ENCODE assay signal across 11 cellular contexts in genomic region chr7:156943091-156944041, GRCh38. TPM values are rescaled to one million over a fixed set of nuclear protein-coding genes. Genes with fewer than 3 reads are reported as not detected.
DNase-seq lines count a peak whose midpoint lies in the region; ATAC-seq and TF ChIP-seq lines count a peak whose summit lies in the region.
"Had no signal": no experiment of that assay in that cellular context is flagged by ENCODE, and none has a peak within 500 bp of the region (broad histone marks: within the 10 kb centered on the region; RNA-seq: fewer than 3 reads in every experiment).

No MANE protein-coding gene starts in this region.

- H3K4me3 ChIP-seq in GM12864 (ENCODE audit: low read depth, low read length) (peak overlapping the region; percentile 16), choroid plexus epithelial cell (ENCODE audit: low read depth, low read length) (peak overlapping the region; percentile 8)
- H3K4me3 ChIP-seq: right atrium auricular region had no signal

- intact Hi-C loops in posterior vena cava (cut with DNase I), result no loop called here

- no peak for TF ChIP-seq CTCF in GM12864 (IDR thresholded peaks at IDR 0.05; ENCODE audit: low read depth, low read length, missing control alignments)
- no peak for TF ChIP-seq CTCF in choroid plexus epithelial cell (conservative IDR thresholded peaks at IDR 0.05; ENCODE audit: low read depth, low read length)
- no peak for TF ChIP-seq CTCF in neural crest cell (conservative IDR thresholded peaks at IDR 0.05)

- H3K4me1 Mint-ChIP-seq in neural crest cell, result peaks cover 15% of the 10 kb centered on the region

- H3K9me3 Mint-ChIP-seq in neural crest cell, result peaks cover 4% of the 10 kb centered on the region

- H3K4me3 Mint-ChIP-seq in neural crest cell, result peak overlapping the region; percentile 38

- H3K27ac Mint-ChIP-seq in neural crest cell (ENCODE audit: unreplicated experiment), result no peak overlapping the region

- peaks cover 7% of the 10 kb centered on the region for H3K36me3 Mint-ChIP-seq in neural crest cell (ENCODE audit: low read depth)

- peaks cover 28% of the 10 kb centered on the region for H3K27me3 Mint-ChIP-seq in neural crest cell (ENCODE audit: low read depth)

- ATAC-seq in HG02885 (IDR thresholded peaks at IDR 0.05; ENCODE audit: poor library complexity, unreplicated experiment), result no peak

- no peak for DNase-seq in GM12864 (ENCODE audit: low read depth)
- DNase-seq in NCI-H146 (lab: John Stamatoyannopoulos, UW), result peak; percentile 63
- no peak for DNase-seq in choroid plexus epithelial cell (ENCODE audit: low read depth)
- DNase-seq in neural crest cell (ENCODE audit: low read depth, low spot score), result no peak
- no peak for DNase-seq in activated CD4-positive, alpha-beta T cell treated with anti-CD3 and anti-CD28 coated beads for 4 hours
- DNase-seq in posterior vena cava (ENCODE audit: low spot score), result no peak
- no peak for DNase-seq in UCSD-AML1 (lab: John Stamatoyannopoulos, UW; ENCODE audit: unreplicated experiment)
- DNase-seq: activated naive CD4-positive, alpha-beta T cell treated with Interleukin-2 at 50 U/mL for 16 hours; NCI-H446 treated with DMSO at 0.1 percent for 48 hours had no signal

RNA-seq across cellular contexts. Expression of gene NOM1, which starts 6.1 kb away (rescaled TPM):
- total RNA-seq in neural crest cell (25.2 and 28.2 TPM in 2 replicates), posterior vena cava (10 to 100 TPM; 16.9 to 18.7 TPM)

RNA-seq across cellular contexts. Expression of gene LMBR1, which starts 50.4 kb away (rescaled TPM):
- total RNA-seq in neural crest cell, result 55.1 and 58.0 TPM in 2 replicates
- total RNA-seq in posterior vena cava, result 10 to 100 TPM; 55.5 to 65.1 TPM
